8 cellular contexts compared by ENCODE assay signal in genomic region chr11:70270104-70270876, GRCh38. TPM values are rescaled to one million over a fixed set of nuclear protein-coding genes. Genes with fewer than 3 reads are reported as not detected.
DNase-seq lines count a peak whose midpoint lies in the region; ATAC-seq and TF ChIP-seq lines count a peak whose summit lies in the region.

Gene PPFIA1, plus strand, starts transcription at chr11:70270690. Its CDS starts 1,483 bp downstream, at chr11:70272173.

- no peaks in the 10 kb centered on the region for H3K27me3 ChIP-seq in CD4-positive, CD25-positive, alpha-beta regulatory T cell (ENCODE audit: control insufficient read depth, insufficient read depth, low read length)
- no peaks in the 10 kb centered on the region for H3K27me3 ChIP-seq in liver (ENCODE audit: control insufficient read depth in 4 of 4, insufficient read depth in 4 of 4, low read length in 3 of 4)

- WGBS in liver: under 1% methylated on average over 99 of the region's 99 CpGs

- peaks cover 32% of the 10 kb centered on the region for H3K4me1 ChIP-seq in CD4-positive, CD25-positive, alpha-beta regulatory T cell (ENCODE audit: control insufficient read depth, insufficient read depth, low read length, poor library complexity, severe bottlenecking)
- peaks cover 6 to 19% (median 10%) of the 10 kb centered on the region in 4 donors for H3K4me1 ChIP-seq in liver (ENCODE audit: control insufficient read depth in 4 of 4, insufficient read depth in 4 of 4, low read length in 3 of 4)

- H3K27ac ChIP-seq in CD4-positive, CD25-positive, alpha-beta regulatory T cell (ENCODE audit: insufficient read depth, low read length, poor library complexity, severe bottlenecking): peak within 1 kb of the TSS; percentile 67
- peak within 1 kb of the TSS; percentile 84 to 90 for H3K27ac ChIP-seq in liver (ENCODE audit: low read depth in 1 of 2, low read length in 2 of 2)

- H3K9me3 Mint-ChIP-seq in CD4-positive, CD25-positive, alpha-beta regulatory T cell: no peaks in the 10 kb centered on the region

- peaks cover 18% of the 10 kb centered on the region for H3K36me3 Mint-ChIP-seq in CD4-positive, CD25-positive, alpha-beta regulatory T cell

- TF ChIP-seq CTCF in liver (IDR thresholded peaks at IDR 0.05; ENCODE audit: low read depth, low read length, missing input control): no peak

- peak within 1 kb of the TSS; percentile 89 to 96 (median 92) for H3K4me3 Mint-ChIP-seq in CD4-positive, CD25-positive, alpha-beta regulatory T cell

- peak within 1 kb of the TSS; percentile 81 for H3K4me3 ChIP-seq in CD4-positive, CD25-positive, alpha-beta regulatory T cell (ENCODE audit: low read depth, low read length)
- peak within 1 kb of the TSS; percentile 64 to 99 (median 84) for H3K4me3 ChIP-seq in liver (ENCODE audit: low read depth in 1 of 3, low read length in 3 of 3)

- H3K36me3 ChIP-seq in CD4-positive, CD25-positive, alpha-beta regulatory T cell (ENCODE audit: control insufficient read depth, insufficient read depth, low read length): peaks cover 16% of the 10 kb centered on the region
- peaks cover 6 to 15% (median 10%) of the 10 kb centered on the region in 4 donors for H3K36me3 ChIP-seq in liver (ENCODE audit: control insufficient read depth in 4 of 4, insufficient read depth in 3 of 4, low read depth in 1 of 4, low read length in 3 of 4)

- DNase-seq in CD4-positive, CD25-positive, alpha-beta regulatory T cell: peak; percentile 94 to 96 (median 96)
- DNase-seq in NCI-H748 treated with DMSO at 0.1 percent for 48 hours (lab: John Stamatoyannopoulos, UW) (peak; percentile 87), dermis microvascular lymphatic vessel endothelial cell (ENCODE audit: low read depth in 2 of 2) (peak; percentile 86 to 95)
- peak; percentile 93 to 94 for DNase-seq in activated CD4-positive, alpha-beta T cell treated with anti-CD3 and anti-CD28 coated beads, Interleukin-2, amount 50 U/mL, for 4 hours
- peak; percentile 96 for DNase-seq in stimulated activated CD4-positive, alpha-beta T cell treated with anti-CD3 and anti-CD28 coated beads, Interleukin-4, amount 100 ng/mL, for 1 hour

- H3K27me3 Mint-ChIP-seq in CD4-positive, CD25-positive, alpha-beta regulatory T cell: peaks cover 29% of the 10 kb centered on the region

- H3K27ac Mint-ChIP-seq in CD4-positive, CD25-positive, alpha-beta regulatory T cell: peak within 1 kb of the TSS; percentile 38 to 87 (median 82)

- H3K4me1 Mint-ChIP-seq in CD4-positive, CD25-positive, alpha-beta regulatory T cell: peaks cover 6 to 51% (median 36%) of the 10 kb centered on the region in 4 donors

- no peak for TF ChIP-seq RAD21 in liver (IDR thresholded peaks at IDR 0.05)

- ATAC-seq in CD4-positive, CD25-positive, alpha-beta regulatory T cell (ENCODE audit: low read depth in 2 of 2): peak; percentile 90 to 93
- ATAC-seq in GM19397 (IDR thresholded peaks at IDR 0.05; ENCODE audit: unreplicated experiment): peak; percentile 92
- peak; percentile 91 for ATAC-seq in HG03565 (IDR thresholded peaks at IDR 0.05; ENCODE audit: unreplicated experiment)

- H3K9me3 ChIP-seq in CD4-positive, CD25-positive, alpha-beta regulatory T cell (ENCODE audit: control insufficient read depth in 2 of 2, low read length in 2 of 2): no peaks in the 10 kb centered on the region
- H3K9me3 ChIP-seq in liver (ENCODE audit: control insufficient read depth in 4 of 4, low read length in 3 of 4): no peaks in the 10 kb centered on the region

- peak within 1 kb of the TSS; percentile 61 to 67 for H3K9ac ChIP-seq in liver (ENCODE audit: low read depth in 1 of 2, low read length in 2 of 2)

TF ChIP-seq in liver, 16 proteins besides CTCF, POLR2A, EP300 and RAD21:
- TF ChIP-seq YY1 (IDR thresholded peaks at IDR 0.05) (no peak), FOXA2 (IDR thresholded peaks at IDR 0.05) (no peak), GABPA (IDR thresholded peaks at IDR 0.05 in 1 of 2, conservative IDR thresholded peaks at IDR 0.05 in 1 of 2) (no peak), ATF3 (IDR thresholded peaks at IDR 0.05) (no peak), SP1 (IDR thresholded peaks at IDR 0.05) (peak; percentile 71), EGR1 (IDR thresholded peaks at IDR 0.05; ENCODE audit: low read depth in 2 of 2) (peak; percentile 29 to 90), MAX (IDR thresholded peaks at IDR 0.05) (no peak), HNF4G (IDR thresholded peaks at IDR 0.05) (no peak), RXRA (IDR thresholded peaks at IDR 0.05) (peak in 1 of 2 donors; percentile 8), HNF4A (conservative IDR thresholded peaks at IDR 0.05) (no peak), TAF1 (conservative IDR thresholded peaks at IDR 0.05) (no peak), NR2F2 (IDR thresholded peaks at IDR 0.05) (no peak), FOXA1 (IDR thresholded peaks at IDR 0.05) (no peak), JUND (IDR thresholded peaks at IDR 0.05) (no peak), ZBTB33 (IDR thresholded peaks at IDR 0.05) (no peak), REST (IDR thresholded peaks at IDR 0.05) (peak; percentile 20)

RNA-seq across cellular contexts. Expression of gene PPFIA1, which starts in this region (rescaled TPM):
- total RNA-seq in CD4-positive, CD25-positive, alpha-beta regulatory T cell: 62.6 TPM
- polyA plus RNA-seq in CD4-positive, CD25-positive, alpha-beta regulatory T cell: 10 to 100 TPM in 2 of 4 donors, 1 to 10 TPM in 2; 7.9 to 13.8 (median 10.0) TPM
- total RNA-seq in dermis microvascular lymphatic vessel endothelial cell (24.9 and 28.2 TPM in 2 replicates), liver (10 to 100 TPM; 15.5 to 39.6 TPM)
- polyA plus RNA-seq in liver: 10 to 100 TPM in 1 of 2 donors, 1 to 10 TPM in 1; 9.9 to 13.5 TPM

Comparison
In these comparisons a context has a peak if more than half of its experiments do, and no peak if none do; other contexts are left out.
1. Peak in every context shown above with its lines: DNase-seq, ATAC-seq, H3K4me3 ChIP-seq and H3K27ac ChIP-seq.